Comparison of ENCODE assay signal across 1 cellular context in the genomic region with DNA sequence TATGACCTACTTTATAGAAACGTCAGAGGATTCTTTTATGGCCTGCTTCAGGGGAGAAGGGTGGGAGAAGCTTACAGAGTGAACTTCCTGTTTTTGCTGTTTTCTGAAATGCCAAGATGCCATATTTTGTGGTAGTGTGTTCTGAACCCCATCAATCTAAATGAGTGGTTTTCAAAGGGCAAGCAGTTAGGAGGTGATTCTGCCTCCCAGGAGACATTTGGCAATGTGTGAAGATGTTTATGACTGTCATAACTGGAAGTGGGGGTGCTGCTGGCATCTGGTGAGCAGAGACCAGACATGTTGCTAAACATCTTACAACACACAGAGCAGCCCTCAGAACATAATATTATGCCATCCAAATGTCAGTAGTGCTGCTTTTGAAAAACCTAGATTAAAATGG.
TF ChIP-seq lines count a peak whose summit lies in the region.

No MANE protein-coding gene starts in this region.

TF ChIP-seq in GM12878, 131 proteins besides CTCF, POLR2A, EP300 and RAD21:
- 0 out of 4 replicates have a peak, but pooled peaks of 1 of the 2 experiments have one; percentile 17 for TF ChIP-seq IKZF2 (IDR thresholded peaks at IDR 0.05)
- peak; percentile 17; the same call in 1 of the 2 replicates for TF ChIP-seq NFIC (IDR thresholded peaks at IDR 0.05; ENCODE audit: low read depth, low read length)
- no peak for TF ChIP-seq EGR1 (IDR thresholded peaks at IDR 0.05; ENCODE audit: borderline replicate concordance in 1 of 2, low read depth in 2 of 2, low read length in 2 of 2)
